ENCODE assay signal across 1 cellular context in genomic region chr22:28771195-28771791, GRCh38.
TF ChIP-seq lines count a peak whose summit lies in the region.

No MANE protein-coding gene starts in this region.

TF ChIP-seq in GM12878, 131 proteins besides CTCF, POLR2A, EP300 and RAD21:
- TF ChIP-seq ZNF384 (IDR thresholded peaks at IDR 0.05; ENCODE audit: borderline replicate concordance, low read depth, low read length) (0 out of 2 replicates have a peak, but pooled peaks have one; percentile 9), TCF12 (IDR thresholded peaks at IDR 0.05; ENCODE audit: low read depth, low read length) (no peak), RELA (IDR thresholded peaks at IDR 0.05; ENCODE audit: borderline replicate concordance, partially characterized antibody) (no peak), ZZZ3 (IDR thresholded peaks at IDR 0.05; ENCODE audit: control insufficient read depth, insufficient read length, low read depth) (no peak), NR2F1 (conservative IDR thresholded peaks at IDR 0.05) (no peak), YBX1 (IDR thresholded peaks at IDR 0.05) (no peak), TCF3 (IDR thresholded peaks at IDR 0.05; ENCODE audit: borderline replicate concordance, insufficient read depth, low read depth, low read length) (no peak), ZBED1 (IDR thresholded peaks at IDR 0.05; ENCODE audit: borderline replicate concordance) (no peak), E4F1 (IDR thresholded peaks at IDR 0.05; ENCODE audit: borderline replicate concordance, partially characterized antibody) (no peak), ETV6 (conservative IDR thresholded peaks at IDR 0.05 in 1 of 2, IDR thresholded peaks at IDR 0.05 in 1 of 2; ENCODE audit: borderline replicate concordance in 1 of 2, low read depth in 1 of 2) (no peak), E2F8 (IDR thresholded peaks at IDR 0.05; ENCODE audit: low read depth, partially characterized antibody) (no peak), ATF2 (IDR thresholded peaks at IDR 0.05; ENCODE audit: low read length) (no peak), POLR2AphosphoS5 (IDR thresholded peaks at IDR 0.05; ENCODE audit: low read length) (no peak), EED (IDR thresholded peaks at IDR 0.05; ENCODE audit: low read depth) (no peak), NR2C2 (IDR thresholded peaks at IDR 0.05; ENCODE audit: borderline replicate concordance, control insufficient read depth, insufficient read length, low read depth) (no peak), PKNOX1 (IDR thresholded peaks at IDR 0.05) (peak; percentile 81)
